ENCODE assay signal across 1 cellular context in the genomic region with DNA sequence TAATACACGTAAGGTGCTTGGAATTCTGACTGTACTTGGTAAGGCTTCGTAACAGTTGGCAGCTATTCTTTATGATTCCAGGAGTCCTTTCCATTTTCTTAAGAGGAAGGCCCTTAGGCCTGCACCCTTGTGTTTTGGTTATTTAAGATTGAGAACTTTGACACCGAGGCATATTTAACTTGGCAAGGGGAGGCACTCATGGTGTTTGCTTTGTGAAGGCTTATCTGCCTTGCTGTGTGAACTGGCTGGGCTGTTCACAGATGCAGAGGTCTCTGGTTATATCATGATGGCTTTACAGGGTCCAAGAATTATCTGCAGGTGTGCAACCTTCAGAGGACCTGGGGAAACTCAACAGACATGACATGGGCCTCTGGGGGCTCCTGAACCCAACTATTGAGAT.
TF ChIP-seq lines count a peak whose summit lies in the region.

No MANE protein-coding gene starts in this region.

TF ChIP-seq in HepG2, 621 proteins besides CTCF, POLR2A, EP300 and RAD21:
- peak; percentile 79 for TF ChIP-seq HHEX (CRISPR knock-in tag; IDR thresholded peaks at IDR 0.05)
- peak; percentile 68 for TF ChIP-seq TBX2 (CRISPR knock-in tag; IDR thresholded peaks at IDR 0.05; ENCODE audit: borderline replicate concordance)
- TF ChIP-seq, protein P1, sequence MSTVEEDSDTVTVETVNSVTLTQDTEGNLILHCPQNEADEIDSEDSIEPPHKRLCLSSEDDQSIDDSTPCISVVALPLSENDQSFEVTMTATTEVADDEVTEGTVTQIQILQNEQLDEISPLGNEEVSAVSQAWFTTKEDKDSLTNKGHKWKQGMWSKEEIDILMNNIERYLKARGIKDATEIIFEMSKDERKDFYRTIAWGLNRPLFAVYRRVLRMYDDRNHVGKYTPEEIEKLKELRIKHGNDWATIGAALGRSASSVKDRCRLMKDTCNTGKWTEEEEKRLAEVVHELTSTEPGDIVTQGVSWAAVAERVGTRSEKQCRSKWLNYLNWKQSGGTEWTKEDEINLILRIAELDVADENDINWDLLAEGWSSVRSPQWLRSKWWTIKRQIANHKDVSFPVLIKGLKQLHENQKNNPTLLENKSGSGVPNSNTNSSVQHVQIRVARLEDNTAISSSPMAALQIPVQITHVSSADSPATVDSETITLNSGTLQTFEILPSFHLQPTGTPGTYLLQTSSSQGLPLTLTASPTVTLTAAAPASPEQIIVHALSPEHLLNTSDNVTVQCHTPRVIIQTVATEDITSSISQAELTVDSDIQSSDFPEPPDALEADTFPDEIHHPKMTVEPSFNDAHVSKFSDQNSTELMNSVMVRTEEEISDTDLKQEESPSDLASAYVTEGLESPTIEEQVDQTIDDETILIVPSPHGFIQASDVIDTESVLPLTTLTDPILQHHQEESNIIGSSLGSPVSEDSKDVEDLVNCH (CRISPR knock-in tag; IDR thresholded peaks at IDR 0.05), result no peak
- peak; percentile 33; the same call in 1 of the 2 replicates for TF ChIP-seq HNF4A (CRISPR knock-in tag; IDR thresholded peaks at IDR 0.05)
- 0 out of 2 replicates have a peak, but pooled peaks have one; percentile 14 for TF ChIP-seq FOXA3 (CRISPR knock-in tag; IDR thresholded peaks at IDR 0.05)
- peak; percentile 48; the same call in 1 of the 2 replicates for TF ChIP-seq NFIC (IDR thresholded peaks at IDR 0.05; ENCODE audit: low read length)
- TF ChIP-seq ARID3A (IDR thresholded peaks at IDR 0.05; ENCODE audit: low read depth, low read length), result no peak
- TF ChIP-seq PHF20 (CRISPR knock-in tag; IDR thresholded peaks at IDR 0.05), result no peak
- 0 out of 2 replicates have a peak, but pooled peaks have one; percentile 50 for TF ChIP-seq ZNF609 (CRISPR knock-in tag; IDR thresholded peaks at IDR 0.05; ENCODE audit: borderline replicate concordance)
- TF ChIP-seq ZNF317 (CRISPR knock-in tag; IDR thresholded peaks at IDR 0.05), result no peak
- TF ChIP-seq FOXA1 (IDR thresholded peaks at IDR 0.05), result no peak
- TF ChIP-seq FOXA1 (CRISPR knock-in tag; IDR thresholded peaks at IDR 0.05), result peak; percentile 23; the same call in 1 of the 2 replicates
- no peak for TF ChIP-seq GPN1 (CRISPR knock-in tag; IDR thresholded peaks at IDR 0.05; ENCODE audit: borderline replicate concordance)
